1 cellular context compared by ENCODE assay signal in genomic region chr13:30114586-30115256, GRCh38.
TF ChIP-seq lines count a peak whose summit lies in the region.

No MANE protein-coding gene starts in this region.

TF ChIP-seq in HepG2, 621 proteins besides CTCF, POLR2A, EP300 and RAD21 (continued from another document and continues in another):
- TF ChIP-seq, protein P1, sequence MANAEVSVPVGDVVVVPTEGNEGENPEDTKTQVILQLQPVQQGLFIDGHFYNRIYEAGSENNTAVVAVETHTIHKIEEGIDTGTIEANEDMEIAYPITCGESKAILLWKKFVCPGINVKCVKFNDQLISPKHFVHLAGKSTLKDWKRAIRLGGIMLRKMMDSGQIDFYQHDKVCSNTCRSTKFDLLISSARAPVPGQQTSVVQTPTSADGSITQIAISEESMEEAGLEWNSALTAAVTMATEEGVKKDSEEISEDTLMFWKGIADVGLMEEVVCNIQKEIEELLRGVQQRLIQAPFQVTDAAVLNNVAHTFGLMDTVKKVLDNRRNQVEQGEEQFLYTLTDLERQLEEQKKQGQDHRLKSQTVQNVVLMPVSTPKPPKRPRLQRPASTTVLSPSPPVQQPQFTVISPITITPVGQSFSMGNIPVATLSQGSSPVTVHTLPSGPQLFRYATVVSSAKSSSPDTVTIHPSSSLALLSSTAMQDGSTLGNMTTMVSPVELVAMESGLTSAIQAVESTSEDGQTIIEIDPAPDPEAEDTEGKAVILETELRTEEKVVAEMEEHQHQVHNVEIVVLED (CRISPR knock-in tag; IDR thresholded peaks at IDR 0.05; ENCODE audit: borderline replicate concordance), result peak; percentile 61
- TF ChIP-seq HOMEZ (CRISPR knock-in tag; IDR thresholded peaks at IDR 0.05; ENCODE audit: low read depth), result no peak
- no peak for TF ChIP-seq RBM22 (optimal IDR thresholded peaks at IDR 0.05; ENCODE audit: low read length)
- TF ChIP-seq ZNF207 (IDR thresholded peaks at IDR 0.05; ENCODE audit: borderline replicate concordance), result no peak
- TF ChIP-seq ZNF703 (CRISPR knock-in tag; IDR thresholded peaks at IDR 0.05; ENCODE audit: borderline replicate concordance), result no peak
- no peak for TF ChIP-seq NFKBIZ (CRISPR knock-in tag; IDR thresholded peaks at IDR 0.05)
- TF ChIP-seq ZNF362 (CRISPR knock-in tag; IDR thresholded peaks at IDR 0.05; ENCODE audit: borderline replicate concordance), result no peak
- TF ChIP-seq ZNF503 (CRISPR knock-in tag; IDR thresholded peaks at IDR 0.05), result no peak
- no peak for TF ChIP-seq ZNF256 (CRISPR knock-in tag; conservative IDR thresholded peaks at IDR 0.05)
- TF ChIP-seq KDM1A (CRISPR knock-in tag; IDR thresholded peaks at IDR 0.05), result no peak
- no peak for TF ChIP-seq KAT7 (CRISPR knock-in tag; IDR thresholded peaks at IDR 0.05; ENCODE audit: borderline replicate concordance)
- TF ChIP-seq, protein P2, sequence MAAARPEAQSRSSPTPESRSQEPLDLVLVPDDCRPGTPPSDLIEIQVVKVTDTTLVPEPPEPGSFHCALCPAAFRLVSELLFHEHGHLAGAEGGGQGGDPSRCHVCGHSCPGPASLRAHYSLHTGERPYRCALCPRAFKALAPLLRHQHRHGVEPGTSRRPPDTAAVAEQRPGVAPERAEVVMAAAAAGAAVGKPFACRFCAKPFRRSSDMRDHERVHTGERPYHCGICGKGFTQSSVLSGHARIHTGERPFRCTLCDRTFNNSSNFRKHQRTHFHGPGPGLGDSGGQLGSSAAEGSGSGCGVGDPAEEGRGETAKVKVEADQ (CRISPR knock-in tag; IDR thresholded peaks at IDR 0.05; ENCODE audit: borderline replicate concordance), result no peak
- no peak for TF ChIP-seq ZNF83 (CRISPR knock-in tag; IDR thresholded peaks at IDR 0.05; ENCODE audit: borderline replicate concordance)
- TF ChIP-seq, protein P3, sequence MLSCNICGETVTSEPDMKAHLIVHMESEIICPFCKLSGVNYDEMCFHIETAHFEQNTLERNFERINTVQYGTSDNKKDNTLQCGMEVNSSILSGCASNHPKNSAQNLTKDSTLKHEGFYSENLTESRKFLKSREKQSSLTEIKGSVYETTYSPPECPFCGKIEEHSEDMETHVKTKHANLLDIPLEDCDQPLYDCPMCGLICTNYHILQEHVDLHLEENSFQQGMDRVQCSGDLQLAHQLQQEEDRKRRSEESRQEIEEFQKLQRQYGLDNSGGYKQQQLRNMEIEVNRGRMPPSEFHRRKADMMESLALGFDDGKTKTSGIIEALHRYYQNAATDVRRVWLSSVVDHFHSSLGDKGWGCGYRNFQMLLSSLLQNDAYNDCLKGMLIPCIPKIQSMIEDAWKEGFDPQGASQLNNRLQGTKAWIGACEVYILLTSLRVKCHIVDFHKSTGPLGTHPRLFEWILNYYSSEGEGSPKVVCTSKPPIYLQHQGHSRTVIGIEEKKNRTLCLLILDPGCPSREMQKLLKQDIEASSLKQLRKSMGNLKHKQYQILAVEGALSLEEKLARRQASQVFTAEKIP (CRISPR knock-in tag; IDR thresholded peaks at IDR 0.05; ENCODE audit: borderline replicate concordance), result no peak
- TF ChIP-seq REPIN1 (CRISPR knock-in tag; IDR thresholded peaks at IDR 0.05; ENCODE audit: borderline replicate concordance, low read depth), result peak; percentile 71; the same call in 1 of the 2 replicates
- TF ChIP-seq ZNF572 (CRISPR knock-in tag; IDR thresholded peaks at IDR 0.05), result no peak
- TF ChIP-seq ZBTB3 (CRISPR knock-in tag; IDR thresholded peaks at IDR 0.05; ENCODE audit: borderline replicate concordance, low read depth), result no peak
- TF ChIP-seq, protein P4, sequence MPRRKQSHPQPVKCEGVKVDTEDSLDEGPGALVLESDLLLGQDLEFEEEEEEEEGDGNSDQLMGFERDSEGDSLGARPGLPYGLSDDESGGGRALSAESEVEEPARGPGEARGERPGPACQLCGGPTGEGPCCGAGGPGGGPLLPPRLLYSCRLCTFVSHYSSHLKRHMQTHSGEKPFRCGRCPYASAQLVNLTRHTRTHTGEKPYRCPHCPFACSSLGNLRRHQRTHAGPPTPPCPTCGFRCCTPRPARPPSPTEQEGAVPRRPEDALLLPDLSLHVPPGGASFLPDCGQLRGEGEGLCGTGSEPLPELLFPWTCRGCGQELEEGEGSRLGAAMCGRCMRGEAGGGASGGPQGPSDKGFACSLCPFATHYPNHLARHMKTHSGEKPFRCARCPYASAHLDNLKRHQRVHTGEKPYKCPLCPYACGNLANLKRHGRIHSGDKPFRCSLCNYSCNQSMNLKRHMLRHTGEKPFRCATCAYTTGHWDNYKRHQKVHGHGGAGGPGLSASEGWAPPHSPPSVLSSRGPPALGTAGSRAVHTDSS (CRISPR knock-in tag; conservative IDR thresholded peaks at IDR 0.05), result no peak
- TF ChIP-seq ETV6 (CRISPR knock-in tag; conservative IDR thresholded peaks at IDR 0.05), result no peak
- TF ChIP-seq ZBTB21 (CRISPR knock-in tag; IDR thresholded peaks at IDR 0.05), result no peak
- TF ChIP-seq ZBTB26 (CRISPR knock-in tag; IDR thresholded peaks at IDR 0.05; ENCODE audit: borderline replicate concordance), result no peak
- TF ChIP-seq LRRFIP1 (CRISPR knock-in tag; conservative IDR thresholded peaks at IDR 0.05), result no peak
- no peak for TF ChIP-seq IKZF4 (CRISPR knock-in tag; IDR thresholded peaks at IDR 0.05; ENCODE audit: borderline replicate concordance, low read depth, not compliant biosample characterization)
- TF ChIP-seq, protein P5, sequence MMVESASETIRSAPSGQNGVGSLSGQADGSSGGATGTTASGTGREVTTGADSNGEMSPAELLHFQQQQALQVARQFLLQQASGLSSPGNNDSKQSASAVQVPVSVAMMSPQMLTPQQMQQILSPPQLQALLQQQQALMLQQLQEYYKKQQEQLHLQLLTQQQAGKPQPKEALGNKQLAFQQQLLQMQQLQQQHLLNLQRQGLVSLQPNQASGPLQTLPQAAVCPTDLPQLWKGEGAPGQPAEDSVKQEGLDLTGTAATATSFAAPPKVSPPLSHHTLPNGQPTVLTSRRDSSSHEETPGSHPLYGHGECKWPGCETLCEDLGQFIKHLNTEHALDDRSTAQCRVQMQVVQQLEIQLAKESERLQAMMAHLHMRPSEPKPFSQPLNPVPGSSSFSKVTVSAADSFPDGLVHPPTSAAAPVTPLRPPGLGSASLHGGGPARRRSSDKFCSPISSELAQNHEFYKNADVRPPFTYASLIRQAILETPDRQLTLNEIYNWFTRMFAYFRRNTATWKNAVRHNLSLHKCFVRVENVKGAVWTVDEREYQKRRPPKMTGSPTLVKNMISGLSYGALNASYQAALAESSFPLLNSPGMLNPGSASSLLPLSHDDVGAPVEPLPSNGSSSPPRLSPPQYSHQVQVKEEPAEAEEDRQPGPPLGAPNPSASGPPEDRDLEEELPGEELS (CRISPR knock-in tag; IDR thresholded peaks at IDR 0.05), result 0 out of 2 replicates have a peak, but pooled peaks have one; percentile 17
- TF ChIP-seq, protein P6, sequence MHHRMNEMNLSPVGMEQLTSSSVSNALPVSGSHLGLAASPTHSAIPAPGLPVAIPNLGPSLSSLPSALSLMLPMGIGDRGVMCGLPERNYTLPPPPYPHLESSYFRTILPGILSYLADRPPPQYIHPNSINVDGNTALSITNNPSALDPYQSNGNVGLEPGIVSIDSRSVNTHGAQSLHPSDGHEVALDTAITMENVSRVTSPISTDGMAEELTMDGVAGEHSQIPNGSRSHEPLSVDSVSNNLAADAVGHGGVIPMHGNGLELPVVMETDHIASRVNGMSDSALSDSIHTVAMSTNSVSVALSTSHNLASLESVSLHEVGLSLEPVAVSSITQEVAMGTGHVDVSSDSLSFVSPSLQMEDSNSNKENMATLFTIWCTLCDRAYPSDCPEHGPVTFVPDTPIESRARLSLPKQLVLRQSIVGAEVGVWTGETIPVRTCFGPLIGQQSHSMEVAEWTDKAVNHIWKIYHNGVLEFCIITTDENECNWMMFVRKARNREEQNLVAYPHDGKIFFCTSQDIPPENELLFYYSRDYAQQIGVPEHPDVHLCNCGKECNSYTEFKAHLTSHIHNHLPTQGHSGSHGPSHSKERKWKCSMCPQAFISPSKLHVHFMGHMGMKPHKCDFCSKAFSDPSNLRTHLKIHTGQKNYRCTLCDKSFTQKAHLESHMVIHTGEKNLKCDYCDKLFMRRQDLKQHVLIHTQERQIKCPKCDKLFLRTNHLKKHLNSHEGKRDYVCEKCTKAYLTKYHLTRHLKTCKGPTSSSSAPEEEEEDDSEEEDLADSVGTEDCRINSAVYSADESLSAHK (CRISPR knock-in tag; IDR thresholded peaks at IDR 0.05; ENCODE audit: borderline replicate concordance), result no peak
- TF ChIP-seq ZBTB42 (CRISPR knock-in tag; IDR thresholded peaks at IDR 0.05), result no peak
- TF ChIP-seq ZNF574 (CRISPR knock-in tag; IDR thresholded peaks at IDR 0.05), result peak; percentile 75; the same call in 1 of the 2 replicates
- no peak for TF ChIP-seq FOXK2 (IDR thresholded peaks at IDR 0.05)
- no peak for TF ChIP-seq SMARCC2 (IDR thresholded peaks at IDR 0.05)
- no peak for TF ChIP-seq ZNF44 (CRISPR knock-in tag; IDR thresholded peaks at IDR 0.05)
- no peak for TF ChIP-seq ZNF678 (CRISPR knock-in tag; IDR thresholded peaks at IDR 0.05)
- 0 out of 2 replicates have a peak, but pooled peaks have one; percentile 16 for TF ChIP-seq ZBTB38 (CRISPR knock-in tag; IDR thresholded peaks at IDR 0.05)
